ENCODE assay signal across 8 cellular contexts in the genomic region with DNA sequence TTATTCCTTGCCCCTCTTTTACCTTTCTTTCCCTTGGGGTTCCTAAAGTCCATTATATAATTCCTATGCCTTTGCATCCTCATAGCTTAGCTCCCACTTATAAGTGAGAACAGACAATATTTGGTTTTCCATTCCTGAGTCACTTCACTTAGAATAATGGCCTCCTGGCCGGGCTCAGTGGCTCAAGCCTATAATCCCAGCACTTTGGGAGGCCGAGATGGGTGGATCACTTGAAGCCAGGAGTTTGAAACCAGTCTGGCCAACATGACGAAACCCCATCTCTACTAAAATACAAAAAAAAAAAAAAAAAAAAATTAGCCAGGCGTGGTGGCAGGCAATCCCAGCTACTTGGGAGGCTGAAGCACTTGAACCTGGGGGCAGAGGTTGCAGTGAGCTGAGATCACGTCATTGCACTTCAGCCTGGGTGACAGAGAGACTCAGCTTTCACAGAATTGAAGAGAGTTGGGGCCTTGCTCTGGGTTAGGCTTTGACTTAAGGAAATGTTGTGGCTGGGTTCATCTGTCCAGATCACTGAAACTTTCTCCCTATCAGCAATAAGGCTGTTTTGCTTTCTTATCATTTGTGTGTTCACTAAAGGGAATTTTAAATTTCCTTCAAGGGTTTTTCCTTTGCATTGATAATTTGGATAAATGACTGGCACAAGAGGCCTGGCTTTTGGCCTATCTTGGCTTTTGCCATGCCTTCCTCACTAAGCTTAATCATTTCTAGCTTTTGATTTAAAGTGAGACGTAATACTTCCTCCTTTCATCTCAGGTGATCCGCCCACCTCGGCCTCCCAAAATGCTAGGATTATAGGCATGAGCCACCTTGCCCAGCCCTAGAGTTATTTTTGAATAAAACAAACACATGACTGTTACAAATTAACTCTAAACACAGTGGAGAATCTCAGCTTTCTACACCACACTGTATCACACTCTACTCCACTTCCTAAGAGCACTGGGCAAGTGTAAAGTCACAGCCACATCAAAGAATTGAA.
DNase-seq lines count a peak whose midpoint lies in the region; ATAC-seq lines count a peak whose summit lies in the region.

No MANE protein-coding gene starts in this region.

- DNase-seq in DMS53 treated with DMSO at 0.1 percent for 48 hours (lab: John Stamatoyannopoulos, UW; ENCODE audit: unreplicated experiment) (peak; percentile 38), kidney tubule cell (ENCODE audit: low spot score) (peak; percentile 85)
- DNase-seq in activated CD4-positive, alpha-beta T cell treated with anti-CD3 and anti-CD28 coated beads for 48 hours = peak; percentile 19
- DNase-seq in stimulated activated CD4-positive, alpha-beta T cell treated with anti-CD3 and anti-CD28 coated beads, Interleukin-1b, Interleukin-23, amount 100 ng/mL, for 48 hours = peak; percentile 4

- ATAC-seq in GM18873 (IDR thresholded peaks at IDR 0.05; ENCODE audit: low FRiP score, unreplicated experiment) = peak; percentile 56
- ATAC-seq in GM21390 (IDR thresholded peaks at IDR 0.05; ENCODE audit: unreplicated experiment) = peak; percentile 73
- peak; percentile 66 for ATAC-seq in HG02852 (IDR thresholded peaks at IDR 0.05; ENCODE audit: unreplicated experiment)
- ATAC-seq in HG03378 (IDR thresholded peaks at IDR 0.05; ENCODE audit: unreplicated experiment) = peak; percentile 95

Comparison
In these comparisons a context has a peak if more than half of its experiments do, and no peak if none do; other contexts are left out.
1. Peak in every context shown above with its lines: DNase-seq and ATAC-seq.
2. DNase-seq: peak in every context shown above with its lines; median percentile 85 in kidney tubule cell; 38 in DMS53 treated with DMSO at 0.1 percent for 48 hours; 19 in activated CD4-positive, alpha-beta T cell treated with anti-CD3 and anti-CD28 coated beads for 48 hours; 4 in stimulated activated CD4-positive, alpha-beta T cell treated with anti-CD3 and anti-CD28 coated beads, Interleukin-1b, Interleukin-23, amount 100 ng/mL, for 48 hours.